ENCODE assay signal across 9 cellular contexts in genomic region chr3:102979682-102980378, GRCh38.
DNase-seq lines count a peak whose midpoint lies in the region; ATAC-seq and TF ChIP-seq lines count a peak whose summit lies in the region.
"Had no signal": no experiment of that assay in that cellular context is flagged by ENCODE, and none has a peak within 500 bp of the region (broad histone marks: within the 10 kb centered on the region; RNA-seq: fewer than 3 reads in every experiment).

No MANE protein-coding gene starts in this region.

- peaks cover 40% of the 10 kb centered on the region for H3K4me1 ChIP-seq in BE2C
- no peaks in the 10 kb centered on the region for H3K4me1 ChIP-seq in vagina

- H3K27ac Mint-ChIP-seq in progenitor cell of endocrine pancreas = peak overlapping the region; percentile 21

- DNase-seq in BE2C (peak; percentile 87), RWPE1 (ENCODE audit: low spot score) (peak; percentile 41), fibroblast of the conjunctiva (ENCODE audit: low read depth) (peak; percentile 96), progenitor cell of endocrine pancreas (ENCODE audit: low spot score, unreplicated experiment) (no peak), vagina (ENCODE audit: extremely low spot score in 2 of 2) (no peak), NCI-H524 treated with DMSO at 0.1 percent for 48 hours (lab: John Stamatoyannopoulos, UW) (no peak), activated gamma-delta T cell (lab: John Stamatoyannopoulos, UW) (no peak)
- DNase-seq: COR-L47 had no signal

- H3K27ac ChIP-seq in RWPE1 = peak overlapping the region; percentile 56
- H3K27ac ChIP-seq in vagina = no peak overlapping the region

- H3K36me3 ChIP-seq in BE2C (no peaks in the 10 kb centered on the region), vagina (no peaks in the 10 kb centered on the region)

- CTCF ChIA-PET in RWPE1 (lab: Yijun Ruan, JAX) = interaction anchor here (0.5 to 0.7 kb wide), 2 partner anchors 128 to 233 kb away, joined by 3 to 4 read pairs; no protein-coding TSS in a partner anchor

- ATAC-seq in GM21737 (IDR thresholded peaks at IDR 0.05; ENCODE audit: unreplicated experiment) = no peak

- intact Hi-C loops in vagina (cut with DNase I) = no loop called here

- TF ChIP-seq CTCF in BE2C (IDR thresholded peaks at IDR 0.05; ENCODE audit: low read depth, low read length) = no peak
- TF ChIP-seq CTCF in RWPE1 (conservative IDR thresholded peaks at IDR 0.05; ENCODE audit: low read depth) = no peak
- TF ChIP-seq CTCF in progenitor cell of endocrine pancreas (IDR thresholded peaks at IDR 0.05; ENCODE audit: unreplicated experiment) = no peak
- no peak for TF ChIP-seq CTCF in vagina (IDR thresholded peaks at IDR 0.05)

- H3K9me3 ChIP-seq in BE2C (no peaks in the 10 kb centered on the region; the same call in 1 of the 2 replicates), vagina (no peaks in the 10 kb centered on the region)

- POLR2A ChIA-PET in RWPE1 (lab: Yijun Ruan, JAX; ENCODE audit: low non-redundant PET) = no interaction called here

- H3K4me1 Mint-ChIP-seq in progenitor cell of endocrine pancreas (ENCODE audit: low read depth) = no peaks in the 10 kb centered on the region

- H3K4me3 ChIP-seq in BE2C (ENCODE audit: low read depth, low read length) (peak overlapping the region; percentile 19), vagina (no peak overlapping the region)

- no peak for TF ChIP-seq POLR2A in vagina (IDR thresholded peaks at IDR 0.05)

- no peaks in the 10 kb centered on the region for H3K9me3 Mint-ChIP-seq in progenitor cell of endocrine pancreas (ENCODE audit: low read depth)

- no peaks in the 10 kb centered on the region for H3K27me3 ChIP-seq in BE2C
- no peaks in the 10 kb centered on the region for H3K27me3 ChIP-seq in vagina

- no peak overlapping the region for H3K4me3 Mint-ChIP-seq in progenitor cell of endocrine pancreas (ENCODE audit: low read depth)

- no peaks in the 10 kb centered on the region for H3K36me3 Mint-ChIP-seq in progenitor cell of endocrine pancreas (ENCODE audit: insufficient read depth)

- no peaks in the 10 kb centered on the region for H3K27me3 Mint-ChIP-seq in progenitor cell of endocrine pancreas

Comparison
In these comparisons a context has a peak if more than half of its experiments do, and no peak if none do; other contexts are left out.
1. DNase-seq: peak in BE2C (single experiment), RWPE1 (single experiment) and fibroblast of the conjunctiva (single experiment); none in progenitor cell of endocrine pancreas (single experiment), vagina (0 of 2), NCI-H524 treated with DMSO at 0.1 percent for 48 hours (single experiment) and activated gamma-delta T cell (single experiment).